In the genomic region with DNA sequence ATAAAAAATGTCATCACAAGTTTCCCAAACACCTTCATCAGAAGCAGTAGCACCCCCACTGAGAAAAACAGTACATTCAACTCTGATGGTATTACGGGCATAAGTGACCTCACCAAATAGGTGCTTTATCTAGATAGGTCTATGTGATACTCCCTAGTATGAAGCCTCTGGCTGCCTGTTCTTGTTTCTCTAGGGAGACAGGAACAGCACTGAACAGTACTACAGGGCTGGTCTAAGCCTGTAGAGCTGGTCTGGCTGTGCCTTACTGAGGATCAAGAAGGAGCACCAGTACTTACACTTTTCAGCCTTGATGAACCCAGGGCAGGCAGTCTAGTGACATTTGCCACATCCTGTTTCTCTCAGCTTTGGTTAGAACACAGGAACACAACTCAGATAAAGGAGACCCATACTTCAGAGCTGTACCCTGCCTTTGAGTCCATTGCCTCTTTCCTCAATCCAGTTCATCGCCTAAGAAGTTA, we compare ENCODE assay signal across 1 cellular context.
A peak's percentile ranks its signal among the peaks of the same experiment; 100 is the strongest.
TF ChIP-seq lines count a peak whose summit lies in the region.

No MANE protein-coding gene starts in this region.

TF ChIP-seq in GM12878, 131 proteins besides CTCF, POLR2A, EP300 and RAD21 (continued from another document):
- TF ChIP-seq RELB (IDR thresholded peaks at IDR 0.05; ENCODE audit: low read depth) (0 out of 2 replicates have a peak, but pooled peaks have one; percentile 12), HDGF (IDR thresholded peaks at IDR 0.05) (no peak), HSF1 (IDR thresholded peaks at IDR 0.05; ENCODE audit: low read depth, low read length) (no peak)
